ENCODE assay signal across 1 cellular context in the genomic region with DNA sequence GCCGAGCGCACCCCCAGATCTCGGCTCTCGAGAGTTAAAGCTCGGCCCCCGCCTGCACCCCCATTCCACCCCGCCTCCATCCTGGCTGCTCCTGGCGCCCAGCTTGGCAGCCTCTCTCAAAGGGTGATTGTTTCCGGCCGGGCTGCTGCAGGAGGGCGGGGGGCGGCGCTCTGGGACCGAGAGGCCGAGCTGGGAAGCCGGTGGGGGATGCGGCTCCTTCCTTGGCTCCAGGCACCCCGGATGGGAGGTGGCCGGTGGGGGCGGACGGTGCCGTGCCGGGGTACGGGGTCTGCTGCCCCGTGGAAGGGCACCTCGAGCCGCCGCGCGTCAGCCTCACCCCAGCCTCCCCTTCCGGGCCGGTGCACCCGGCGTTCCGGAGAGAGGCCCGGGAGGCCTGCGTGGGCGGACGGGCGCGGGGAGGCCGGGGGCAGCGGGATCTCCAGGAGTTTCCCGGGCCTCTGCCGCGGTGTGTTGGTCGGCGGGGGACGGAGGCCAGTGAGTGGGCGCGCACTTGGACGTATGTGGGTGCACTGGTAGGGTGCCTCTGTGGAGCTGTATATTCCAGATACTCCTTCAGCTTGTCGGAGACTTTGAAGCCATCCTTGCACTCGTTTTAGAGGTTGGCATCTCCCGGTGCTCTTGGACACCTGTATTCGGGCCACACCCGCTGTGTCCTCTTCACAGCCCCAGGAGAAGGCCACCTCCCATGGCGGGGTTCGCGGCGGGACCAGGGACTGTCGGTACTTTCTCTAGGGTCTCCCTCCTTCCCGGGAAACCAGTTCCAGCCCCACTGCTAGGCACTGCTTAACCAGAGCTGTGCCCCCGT.
A peak's percentile ranks its signal among the peaks of the same experiment; 100 is the strongest.
TF ChIP-seq lines count a peak whose summit lies in the region.

No MANE protein-coding gene starts in this region.

TF ChIP-seq in K562, 482 proteins besides CTCF, POLR2A, EP300 and RAD21:
- no peak for TF ChIP-seq ZNF12 (CRISPR knock-in tag; IDR thresholded peaks at IDR 0.05)
- TF ChIP-seq GTF2A2 (tag; IDR thresholded peaks at IDR 0.05), result no peak
- TF ChIP-seq EGR1 (conservative IDR thresholded peaks at IDR 0.05), result peak; percentile 56
TF ChIP-seq in K562: peak in this region for 1.
